ENCODE assay signal across 19 cellular contexts in the genomic region with DNA sequence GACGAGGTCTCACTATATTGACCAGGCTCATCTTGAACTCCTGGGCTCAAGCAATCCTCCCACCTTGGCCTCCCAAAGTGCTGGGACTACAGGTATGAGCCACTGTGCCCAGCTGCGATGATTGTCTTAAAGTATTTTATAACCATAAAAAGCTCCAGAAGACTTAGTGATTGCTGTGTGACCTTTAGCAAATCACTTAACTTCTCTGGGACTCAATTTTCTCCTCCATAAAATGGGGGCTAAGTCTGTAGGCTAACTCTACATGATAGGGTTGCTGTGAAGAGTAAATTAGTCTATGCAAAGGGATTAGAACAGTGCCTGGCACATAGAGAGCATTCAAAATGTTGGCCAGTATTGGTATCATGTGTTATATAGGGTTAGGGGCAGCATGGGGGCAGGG. TPM values are rescaled to one million over a fixed set of nuclear protein-coding genes. Genes with fewer than 3 reads are reported as not detected.
DNase-seq lines count a peak whose midpoint lies in the region; TF ChIP-seq lines count a peak whose summit lies in the region.
"Had no signal": no experiment of that assay in that cellular context is flagged by ENCODE, and none has a peak within 500 bp of the region (broad histone marks: within the 10 kb centered on the region; RNA-seq: fewer than 3 reads in every experiment).

No MANE protein-coding gene starts in this region.

- peak; percentile 17 for DNase-seq in activated effector memory CD4-positive, alpha-beta T cell treated with anti-CD3 and anti-CD28 coated beads, Interleukin-2, amount 50 U/mL, for 16 hours
- no peak for DNase-seq in activated effector memory CD4-positive, alpha-beta T cell treated with Interleukin-2 at 50 U/mL for 16 hours
- DNase-seq in esophagus muscularis mucosa (ENCODE audit: extremely low spot score) (no peak), posterior vena cava (ENCODE audit: low spot score) (peak; percentile 6), uterus (no peak), SW 1271 (lab: John Stamatoyannopoulos, UW) (no peak), NCI-H187 (lab: John Stamatoyannopoulos, UW) (no peak), NCI-H146 (lab: John Stamatoyannopoulos, UW) (no peak)
- DNase-seq: HFFc6, MM.1S, NCI-H1048, NCI-H1417 treated with DMSO at 0.1 percent for 48 hours, NCI-H2029, NCI-H226, NCI-H524, NCI-H774, SIG-M5 had no signal

- TF ChIP-seq CTCF in esophagus muscularis mucosa (IDR thresholded peaks at IDR 0.05) (no peak), uterus (IDR thresholded peaks at IDR 0.05) (no peak)

- H3K27me3 ChIP-seq in esophagus muscularis mucosa (no peaks in the 10 kb centered on the region), uterus (no peaks in the 10 kb centered on the region)

- TF ChIP-seq EP300 in esophagus muscularis mucosa (IDR thresholded peaks at IDR 0.05): no peak

- no peak overlapping the region for H3K4me3 ChIP-seq in esophagus muscularis mucosa
- no peak overlapping the region for H3K4me3 ChIP-seq in uterus

- 97% methylated on average over 2 of the region's 2 CpGs for WGBS in esophagus muscularis mucosa

- intact Hi-C loops in esophagus muscularis mucosa (cut with DNase I) (no loop called here), posterior vena cava (cut with DNase I) (no loop called here), uterus (cut with DNase I; ENCODE audit: low total_unique reads) (no loop called here)

- peak overlapping the region; percentile 50 to 91 (median 64) for H3K27ac ChIP-seq in esophagus muscularis mucosa (replicated peaks in 1 of 4)
- peak overlapping the region; percentile 57 to 73 for H3K27ac ChIP-seq in uterus
- H3K27ac ChIP-seq: 22Rv1, C4-2B had no signal

- H3K4me1 ChIP-seq in esophagus muscularis mucosa (peaks cover 11 to 84% (median 54%) of the 10 kb centered on the region in 4 donors), uterus (peaks cover 0 to 6% of the 10 kb centered on the region in 2 donors)

- peaks cover 0 to 75% (median 60%) of the 10 kb centered on the region in 4 donors for H3K36me3 ChIP-seq in esophagus muscularis mucosa
- no peaks in the 10 kb centered on the region for H3K36me3 ChIP-seq in uterus

- H3K9me3 ChIP-seq in esophagus muscularis mucosa: no peaks in the 10 kb centered on the region
- no peaks in the 10 kb centered on the region for H3K9me3 ChIP-seq in uterus

- TF ChIP-seq POLR2A in esophagus muscularis mucosa (IDR thresholded peaks at IDR 0.05; ENCODE audit: low read depth) (no peak), uterus (IDR thresholded peaks at IDR 0.05) (no peak)

RNA-seq across cellular contexts. Expression of a gene that starts 42.8 kb away (rescaled TPM):
- total RNA-seq in esophagus muscularis mucosa: 10 to 100 TPM; 19.5 to 42.2 (median 24.4) TPM
- total RNA-seq in posterior vena cava: 10 to 100 TPM; 20.4 to 23.9 TPM
- total RNA-seq in uterus: 10 to 100 TPM in 3 of 4 donors, under 1 TPM in 1; 0.26 to 22.6 (median 12.7) TPM

RNA-seq across cellular contexts. Expression of a gene that starts 55.4 kb away (rescaled TPM):
- total RNA-seq in esophagus muscularis mucosa: 100 to 1,000 TPM; 100 to 156 (median 120) TPM
- 100 to 1,000 TPM; 113 to 125 TPM for total RNA-seq in posterior vena cava
- total RNA-seq in uterus: 100 to 1,000 TPM in 1 of 4 donors, 10 to 100 TPM in 3; 32.8 to 122 (median 37.7) TPM

Comparison
In these comparisons a context has a peak if more than half of its experiments do, and no peak if none do; other contexts are left out.
1. DNase-seq: peak in activated effector memory CD4-positive, alpha-beta T cell treated with anti-CD3 and anti-CD28 coated beads, Interleukin-2, amount 50 U/mL, for 16 hours (single experiment) and posterior vena cava (single experiment); none in activated effector memory CD4-positive, alpha-beta T cell treated with Interleukin-2 at 50 U/mL for 16 hours (single experiment), esophagus muscularis mucosa (single experiment), uterus (0 of 2), SW 1271 (0 of 2), NCI-H187 (0 of 2) and NCI-H146 (single experiment).